36 cellular contexts compared by ENCODE assay signal in genomic region chr3:181442066-181442465, GRCh38.
"Had no signal": no experiment of that assay in that cellular context is flagged by ENCODE, and none has a peak within 500 bp of the region (broad histone marks: within the 10 kb centered on the region; RNA-seq: fewer than 3 reads in every experiment).

No MANE protein-coding gene starts in this region.

- H3K27me3 Mint-ChIP-seq: activated CD4-positive, alpha-beta memory T cell treated with anti-CD3 and anti-CD28 coated beads for 36 hours; activated CD4-positive, alpha-beta T cell treated with anti-CD3 and anti-CD28 coated beads for 36 hours; activated CD4-positive, alpha-beta T cell treated with anti-CD3 and anti-CD28 coated beads, Interleukin-2, amount 10 ng/mL, durations not matched to agents 24 days and 14 days; activated CD8-positive, alpha-beta memory T cell treated with anti-CD3 and anti-CD28 coated beads, Interleukin-2, amount 10 ng/mL, durations not matched to agents 7 days and 5 days; activated naive CD4-positive, alpha-beta T cell treated with anti-CD3 and anti-CD28 coated beads, Interleukin-2, amount 50 U/mL, for 24 hours; activated naive CD8-positive, alpha-beta T cell treated with anti-CD3 and anti-CD28 coated beads for 36 hours; activated naive CD8-positive, alpha-beta T cell treated with anti-CD3 and anti-CD28 coated beads, Interleukin-2, amount 50 U/mL, for 24 hours; brain; central memory CD8-positive, alpha-beta T cell had no signal

- H3K36me3 ChIP-seq: adrenal gland, ascending aorta, breast epithelium, cardiac muscle cell, esophagus squamous epithelium, gastroesophageal sphincter, heart right ventricle had no signal

- H3K27ac ChIP-seq: adrenal gland, ascending aorta, breast epithelium, cardiac muscle cell, epithelial cell of prostate, esophagus squamous epithelium, gastroesophageal sphincter, heart right ventricle had no signal

- H3K4me1 Mint-ChIP-seq: activated CD4-positive, alpha-beta T cell treated with anti-CD3 and anti-CD28 coated beads for 36 hours; activated CD4-positive, alpha-beta T cell treated with anti-CD3 and anti-CD28 coated beads, Interleukin-2, amount 10 ng/mL, durations not matched to agents 24 days and 14 days; activated CD8-positive, alpha-beta memory T cell treated with anti-CD3 and anti-CD28 coated beads, Interleukin-2, amount 10 ng/mL, durations not matched to agents 7 days and 5 days; activated naive CD4-positive, alpha-beta T cell treated with anti-CD3 and anti-CD28 coated beads, Interleukin-2, amount 50 U/mL, for 24 hours; activated naive CD8-positive, alpha-beta T cell treated with anti-CD3 and anti-CD28 coated beads for 36 hours; activated naive CD8-positive, alpha-beta T cell treated with anti-CD3 and anti-CD28 coated beads, Interleukin-2, amount 50 U/mL, for 24 hours; central memory CD8-positive, alpha-beta T cell had no signal

- H3K27ac Mint-ChIP-seq: activated CD4-positive, alpha-beta memory T cell treated with anti-CD3 and anti-CD28 coated beads for 36 hours; activated CD4-positive, alpha-beta T cell treated with anti-CD3 and anti-CD28 coated beads for 36 hours; activated CD4-positive, alpha-beta T cell treated with anti-CD3 and anti-CD28 coated beads, Interleukin-2, amount 10 ng/mL, durations not matched to agents 24 days and 14 days; activated CD8-positive, alpha-beta memory T cell treated with anti-CD3 and anti-CD28 coated beads, Interleukin-2, amount 10 ng/mL, durations not matched to agents 7 days and 5 days; activated CD8-positive, alpha-beta T cell treated with anti-CD3 and anti-CD28 coated beads, Interleukin-2, amount 10 ng/mL, durations not matched to agents 7 days and 5 days; activated naive CD4-positive, alpha-beta T cell treated with anti-CD3 and anti-CD28 coated beads for 36 hours; activated naive CD4-positive, alpha-beta T cell treated with anti-CD3 and anti-CD28 coated beads, Interleukin-2, amount 50 U/mL, for 24 hours; activated naive CD8-positive, alpha-beta T cell treated with anti-CD3 and anti-CD28 coated beads for 36 hours; activated naive CD8-positive, alpha-beta T cell treated with anti-CD3 and anti-CD28 coated beads, Interleukin-2, amount 50 U/mL, for 24 hours; activated T-helper 1 cell treated with anti-CD3 and anti-CD28 coated beads, Interleukin-12 subunit alpha, Interleukin-12 subunit beta, Interleukin-2, Interleukin-4 antibody, amounts not matched to agents 30 ng/mL and 10 ng/mL and 1 ng/mL, durations not matched to agents 14 hours and 24 hours and 36 hours; activated T-helper 2 cell treated with anti-CD3 and anti-CD28 coated beads, Interferon-gamma antibody, Interleukin-2, Interleukin-4, amounts not matched to agents 10 μg/mL and 5 μg/mL and 100 μg/mL, durations not matched to agents 14 hours and 24 hours and 36 hours had no signal

- DNase-seq: activated CD4-positive, alpha-beta memory T cell treated with anti-CD3 and anti-CD28 coated beads for 36 hours; activated CD4-positive, alpha-beta T cell treated with anti-CD3 and anti-CD28 coated beads for 36 hours; activated CD4-positive, alpha-beta T cell treated with anti-CD3 and anti-CD28 coated beads, Interleukin-2, amount 10 ng/mL, durations not matched to agents 24 days and 14 days; activated CD4-positive, CD25-positive, alpha-beta regulatory T cell; activated CD4-positive, CD25-positive, alpha-beta regulatory T cell treated with anti-CD3 and anti-CD28 coated beads, Interleukin-2, amount 50 U/mL, for 72 hours; activated CD8-positive, alpha-beta memory T cell treated with anti-CD3 and anti-CD28 coated beads, Interleukin-2, amount 10 ng/mL, durations not matched to agents 7 days and 5 days; activated CD8-positive, alpha-beta memory T cell treated with anti-CD3 and anti-CD28 coated beads, Interleukin-2, amount 50 U/mL, for 4 hours; activated CD8-positive, alpha-beta T cell treated with anti-CD3 and anti-CD28 coated beads, Interleukin-2, amount 10 ng/mL, durations not matched to agents 7 days and 5 days; activated effector memory CD4-positive, alpha-beta T cell treated with anti-CD3 and anti-CD28 coated beads, Interleukin-2, amount 50 U/mL, for 16 hours; activated naive CD4-positive, alpha-beta T cell treated with anti-CD3 and anti-CD28 coated beads for 36 hours; activated naive CD8-positive, alpha-beta T cell treated with anti-CD3 and anti-CD28 coated beads for 36 hours; activated naive CD8-positive, alpha-beta T cell treated with anti-CD3 and anti-CD28 coated beads, Interleukin-2, amount 50 U/mL, for 24 hours; activated T-cell treated with anti-CD3 and anti-CD28 coated beads, Interleukin-2, amount 50 U/mL, for 1 hour; activated T-cell treated with anti-CD3 and anti-CD28 coated beads, Interleukin-2, amount 50 U/mL, for 48 hours; adrenal gland; amygdala; cortex of kidney; dermis blood vessel endothelial cell; effector CD8-positive, alpha-beta T cell; esophagus squamous epithelium; foreskin melanocyte; heart right ventricle; T-helper 2 cell had no signal

- H3K4me3 Mint-ChIP-seq: activated CD4-positive, alpha-beta memory T cell treated with anti-CD3 and anti-CD28 coated beads for 36 hours; activated CD4-positive, alpha-beta T cell treated with anti-CD3 and anti-CD28 coated beads for 36 hours; activated CD4-positive, alpha-beta T cell treated with anti-CD3 and anti-CD28 coated beads, Interleukin-2, amount 10 ng/mL, durations not matched to agents 24 days and 14 days; activated CD8-positive, alpha-beta memory T cell treated with anti-CD3 and anti-CD28 coated beads, Interleukin-2, amount 10 ng/mL, durations not matched to agents 7 days and 5 days; activated CD8-positive, alpha-beta T cell treated with anti-CD3 and anti-CD28 coated beads, Interleukin-2, amount 10 ng/mL, durations not matched to agents 7 days and 5 days; activated naive CD4-positive, alpha-beta T cell treated with anti-CD3 and anti-CD28 coated beads for 36 hours; activated naive CD4-positive, alpha-beta T cell treated with anti-CD3 and anti-CD28 coated beads, Interleukin-2, amount 50 U/mL, for 24 hours; activated naive CD8-positive, alpha-beta T cell treated with anti-CD3 and anti-CD28 coated beads for 36 hours; activated naive CD8-positive, alpha-beta T cell treated with anti-CD3 and anti-CD28 coated beads, Interleukin-2, amount 50 U/mL, for 24 hours; activated T-helper 1 cell treated with anti-CD3 and anti-CD28 coated beads, Interleukin-12 subunit alpha, Interleukin-12 subunit beta, Interleukin-2, Interleukin-4 antibody, amounts not matched to agents 30 ng/mL and 10 ng/mL and 1 ng/mL, durations not matched to agents 14 hours and 24 hours and 36 hours; brain; central memory CD8-positive, alpha-beta T cell had no signal

- H3K36me3 Mint-ChIP-seq: activated CD4-positive, alpha-beta memory T cell treated with anti-CD3 and anti-CD28 coated beads for 36 hours; activated CD8-positive, alpha-beta memory T cell treated with anti-CD3 and anti-CD28 coated beads, Interleukin-2, amount 10 ng/mL, durations not matched to agents 7 days and 5 days; activated naive CD4-positive, alpha-beta T cell treated with anti-CD3 and anti-CD28 coated beads, Interleukin-2, amount 50 U/mL, for 24 hours; activated naive CD8-positive, alpha-beta T cell treated with anti-CD3 and anti-CD28 coated beads for 36 hours; brain had no signal

- H3K9me3 Mint-ChIP-seq: activated CD4-positive, alpha-beta T cell treated with anti-CD3 and anti-CD28 coated beads, Interleukin-2, amount 10 ng/mL, durations not matched to agents 24 days and 14 days; activated naive CD8-positive, alpha-beta T cell treated with anti-CD3 and anti-CD28 coated beads, Interleukin-2, amount 50 U/mL, for 24 hours; activated T-helper 1 cell treated with anti-CD3 and anti-CD28 coated beads, Interleukin-12 subunit alpha, Interleukin-12 subunit beta, Interleukin-2, Interleukin-4 antibody, amounts not matched to agents 30 ng/mL and 10 ng/mL and 1 ng/mL, durations not matched to agents 14 hours and 24 hours and 36 hours had no signal

- H3K27me3 ChIP-seq: adrenal gland, ascending aorta, breast epithelium, cardiac muscle cell, esophagus squamous epithelium, gastroesophageal sphincter, heart right ventricle had no signal

- FAIRE-seq: colon, endometrium, endothelial cell of umbilical vein had no signal

- ATAC-seq: activated CD4-positive, alpha-beta T cell treated with anti-CD3 and anti-CD28 coated beads for 36 hours; activated CD8-positive, alpha-beta memory T cell treated with anti-CD3 and anti-CD28 coated beads, Interleukin-2, amount 10 ng/mL, durations not matched to agents 7 days and 5 days; activated CD8-positive, alpha-beta T cell treated with anti-CD3 and anti-CD28 coated beads, Interleukin-2, amount 10 ng/mL, durations not matched to agents 7 days and 5 days; activated naive CD8-positive, alpha-beta T cell treated with anti-CD3 and anti-CD28 coated beads, Interleukin-2, amount 50 U/mL, for 24 hours; gastroesophageal sphincter; heart right ventricle had no signal

- H3K4me3 ChIP-seq: adrenal gland, ascending aorta, breast epithelium, cardiac muscle cell, esophagus squamous epithelium, gastroesophageal sphincter, heart right ventricle had no signal

- H3K4me1 ChIP-seq: adrenal gland, ascending aorta, breast epithelium, esophagus squamous epithelium, gastroesophageal sphincter, heart right ventricle had no signal

- H3K9me3 ChIP-seq: adrenal gland, ascending aorta, breast epithelium, esophagus squamous epithelium, gastroesophageal sphincter, heart right ventricle had no signal
